ENCODE assay signal across 9 cellular contexts in the genomic region with DNA sequence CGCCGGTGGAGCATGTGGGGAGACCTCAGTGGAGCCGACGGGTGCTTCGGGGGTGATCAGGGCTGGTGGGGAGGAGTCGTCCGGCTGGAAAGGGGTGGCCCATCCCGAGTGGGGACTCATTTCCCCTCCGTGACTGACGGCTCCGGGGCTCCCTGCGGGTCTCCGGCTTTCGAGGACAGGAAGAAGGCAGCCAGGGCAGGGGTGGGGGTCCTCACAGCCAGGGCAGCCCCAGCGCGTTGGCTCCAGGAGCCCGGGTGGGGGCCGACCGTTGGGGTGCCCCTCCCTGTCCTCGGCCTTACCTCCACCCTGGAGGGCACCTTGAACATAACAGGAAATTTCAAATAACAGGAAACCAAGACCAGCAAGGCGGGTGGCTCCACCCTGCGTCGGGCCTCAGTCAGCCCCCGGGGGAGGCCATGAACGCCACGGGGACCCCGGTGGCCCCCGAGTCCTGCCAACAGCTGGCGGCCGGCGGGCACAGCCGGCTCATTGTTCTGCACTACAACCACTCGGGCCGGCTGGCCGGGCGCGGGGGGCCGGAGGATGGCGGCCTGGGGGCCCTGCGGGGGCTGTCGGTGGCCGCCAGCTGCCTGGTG. TPM values are rescaled to one million over a fixed set of nuclear protein-coding genes. Genes with fewer than 3 reads are reported as not detected.
DNase-seq lines count a peak whose midpoint lies in the region; ATAC-seq, FAIRE-seq and TF ChIP-seq lines count a peak whose summit lies in the region.
"Had no signal": no experiment of that assay in that cellular context is flagged by ENCODE, and none has a peak within 500 bp of the region (broad histone marks: within the 10 kb centered on the region; RNA-seq: fewer than 3 reads in every experiment).

Gene S1PR4, plus strand, starts transcription at position 393 of the 596 bp plus-strand sequence. Its CDS starts 24 bp downstream, at position 417.

- peaks cover 0 to 11% (median 2%) of the 10 kb centered on the region in 3 donors for H3K9me3 Mint-ChIP-seq in IgD-negative memory B cell
- peaks cover 2% of the 10 kb centered on the region for H3K9me3 Mint-ChIP-seq in glutamatergic neuron (ENCODE audit: unreplicated experiment)

- peak; percentile 2 for ATAC-seq in left lung

- TF ChIP-seq CTCF in GM10248 (IDR thresholded peaks at IDR 0.05; ENCODE audit: control extremely low read depth, extremely low read depth, low read depth, missing control alignments), result no peak
- TF ChIP-seq CTCF in left lung (IDR thresholded peaks at IDR 0.05), result peak in 1 of 2 donors; percentile 27
- no peak for TF ChIP-seq CTCF in thyroid gland (IDR thresholded peaks at IDR 0.05)
- TF ChIP-seq CTCF in glutamatergic neuron (IDR thresholded peaks at IDR 0.05; ENCODE audit: partially characterized antibody, unreplicated experiment), result no peak

- H3K27ac ChIP-seq in left lung (peak within 1 kb of the TSS; percentile 85 to 97), thyroid gland (peak within 1 kb of the TSS in 2 of 3 donors; percentile 17 to 49)

- FAIRE-seq in H54 (lab: Jason Lieb, UNC), result no peak
- FAIRE-seq: bronchial epithelial cell had no signal

- no peaks in the 10 kb centered on the region for H3K9me3 ChIP-seq in left lung
- H3K9me3 ChIP-seq in thyroid gland, result no peaks in the 10 kb centered on the region

- peak within 1 kb of the TSS; percentile 21 to 63 for H3K4me3 ChIP-seq in left lung
- no peak within 1 kb of the TSS for H3K4me3 ChIP-seq in thyroid gland (replicated peaks in 1 of 3)

- H3K27ac Mint-ChIP-seq in IgD-negative memory B cell (peak within 1 kb of the TSS; percentile 97 to 100 (median 99)), glutamatergic neuron (ENCODE audit: unreplicated experiment) (no peak within 1 kb of the TSS)

- H3K4me1 ChIP-seq in left lung (peaks cover 8 to 72% of the 10 kb centered on the region in 2 donors), thyroid gland (peaks cover 18 to 23% of the 10 kb centered on the region in 2 donors)

- no peaks in the 10 kb centered on the region for H3K27me3 Mint-ChIP-seq in IgD-negative memory B cell
- H3K27me3 Mint-ChIP-seq in glutamatergic neuron (ENCODE audit: unreplicated experiment), result peaks cover 2% of the 10 kb centered on the region

- intact Hi-C loops in left lung (cut with DNase I), result no loop called here
- intact Hi-C loops in thyroid gland (cut with DNase I), result no loop called here

- DNase-seq in GM10248 (ENCODE audit: extremely low spot score) (peak; percentile 81), activated T-cell treated with anti-CD3 and anti-CD28 coated beads for 24 hours (ENCODE audit: low read depth) (peak; percentile 45), left lung (peak in 1 of 2 donors; percentile 86), thyroid gland (no peak), H54 (ENCODE audit: insufficient read length, low spot score) (no peak), NCI-H524 (lab: John Stamatoyannopoulos, UW) (no peak), glutamatergic neuron (no peak)

- WGBS in thyroid gland, 2 donors, result 56 to 70% methylated on average over 10 to 29 of the region's 42 CpGs

- H3K4me1 Mint-ChIP-seq in IgD-negative memory B cell, result peaks cover 15 to 17% (median 15%) of the 10 kb centered on the region in 3 donors
- H3K4me1 Mint-ChIP-seq in glutamatergic neuron (ENCODE audit: low read depth, unreplicated experiment), result peaks cover 1% of the 10 kb centered on the region

- peaks cover 3% of the 10 kb centered on the region for H3K36me3 Mint-ChIP-seq in IgD-negative memory B cell
- H3K36me3 Mint-ChIP-seq in glutamatergic neuron (ENCODE audit: unreplicated experiment), result no peaks in the 10 kb centered on the region

- H3K36me3 ChIP-seq in left lung (no peaks in the 10 kb centered on the region), thyroid gland (no peaks in the 10 kb centered on the region)

- CTCF ChIA-PET in GM10248 (lab: Yijun Ruan, JAX), result interaction anchor here (2.8 kb wide), 1 partner anchor 15 kb away, joined by 6 read pairs; no protein-coding TSS in a partner anchor

- H3K4me3 Mint-ChIP-seq in IgD-negative memory B cell, result peak within 1 kb of the TSS; percentile 96 to 99 (median 98)
- no peak within 1 kb of the TSS for H3K4me3 Mint-ChIP-seq in glutamatergic neuron (ENCODE audit: unreplicated experiment)

- H3K27me3 ChIP-seq in left lung, result no peaks in the 10 kb centered on the region
- no peaks in the 10 kb centered on the region for H3K27me3 ChIP-seq in thyroid gland

- POLR2A ChIA-PET in GM10248 (lab: Yijun Ruan, JAX), result no interaction called here

- no peak for TF ChIP-seq POLR2A in thyroid gland (IDR thresholded peaks at IDR 0.05)
- no peak for TF ChIP-seq POLR2A in H54 (IDR thresholded peaks at IDR 0.05; ENCODE audit: low read depth, low read length)

RNA-seq across cellular contexts. Expression of gene S1PR4, which starts in this region (rescaled TPM):
- polyA plus RNA-seq in IgD-negative memory B cell, result 448 TPM
- total RNA-seq in left lung (10 to 100 TPM in 1 of 2 donors, 1 to 10 TPM in 1; 9.3 to 20.8 TPM), thyroid gland (1 to 10 TPM; 2.1 to 5.4 (median 3.4) TPM), glutamatergic neuron (ENCODE audit: unreplicated experiment) (not detected)

Comparison
In these comparisons a context has a peak if more than half of its experiments do, and no peak if none do; other contexts are left out.
1. DNase-seq: peak in GM10248 (single experiment) and activated T-cell treated with anti-CD3 and anti-CD28 coated beads for 24 hours (single experiment); none in thyroid gland (0 of 2), H54 (single experiment), NCI-H524 (0 of 2) and glutamatergic neuron (single experiment).
2. H3K4me3 ChIP-seq: peak in left lung (2 of 2); none in thyroid gland (0 of 3).